Comparison of ENCODE assay signal across 20 cellular contexts in the genomic region with DNA sequence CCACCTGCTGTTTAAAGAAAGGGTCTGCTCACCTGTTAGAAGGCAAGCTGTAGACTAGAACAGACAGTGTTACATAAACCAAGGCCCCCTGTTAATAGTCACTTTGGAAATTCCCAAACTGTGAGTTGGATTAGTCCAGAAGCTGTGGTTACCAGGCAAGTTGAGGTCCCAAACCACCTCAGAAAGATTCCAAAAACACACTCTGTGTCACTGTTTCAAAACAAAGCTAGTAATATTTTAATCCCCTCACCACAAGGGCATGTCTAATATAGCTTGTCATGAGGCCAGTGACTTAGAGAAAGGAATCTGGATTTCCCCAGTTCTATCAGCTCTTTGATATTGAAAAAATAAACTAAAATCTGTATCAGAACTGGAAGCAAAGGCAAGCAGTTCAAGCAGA.
DNase-seq lines count a peak whose midpoint lies in the region; ATAC-seq and TF ChIP-seq lines count a peak whose summit lies in the region.
"Had no signal": no experiment of that assay in that cellular context is flagged by ENCODE, and none has a peak within 500 bp of the region (broad histone marks: within the 10 kb centered on the region; RNA-seq: fewer than 3 reads in every experiment).

No MANE protein-coding gene starts in this region.

- no peak overlapping the region for H3K4me3 ChIP-seq in brain microvascular endothelial cell (ENCODE audit: low read depth, low read length)
- H3K4me3 ChIP-seq: A549, right atrium auricular region, stomach, vagina had no signal

- TF ChIP-seq CTCF in brain microvascular endothelial cell (IDR thresholded peaks at IDR 0.05; ENCODE audit: low read depth, low read length, missing control alignments) = no peak

- H3K27me3 ChIP-seq in brain microvascular endothelial cell (replicated peaks) = no peaks in the 10 kb centered on the region
- H3K27me3 ChIP-seq: right atrium auricular region, stomach, vagina had no signal

- H3K27ac ChIP-seq in brain microvascular endothelial cell = peak overlapping the region; percentile 54
- H3K27ac ChIP-seq: A549, right atrium auricular region, stomach, vagina had no signal

- no peaks in the 10 kb centered on the region for H3K36me3 ChIP-seq in brain microvascular endothelial cell (replicated peaks)
- H3K36me3 ChIP-seq: right atrium auricular region, stomach, vagina had no signal

- DNase-seq in AG08395 (ENCODE audit: low spot score) (peak; percentile 55), HS-5 (ENCODE audit: low read depth) (peak; percentile 37), brain microvascular endothelial cell (peak; percentile 59), kidney glomerular epithelial cell (lab: John Stamatoyannopoulos, UW) (peak; percentile 48), HT-29 (ENCODE audit: low spot score) (no peak), cerebellar nuclear complex (lab: John Stamatoyannopoulos, UW) (no peak), SKM-1 (lab: John Stamatoyannopoulos, UW; ENCODE audit: unreplicated experiment) (no peak)
- DNase-seq: activated CD4-positive, CD25-positive, alpha-beta regulatory T cell treated with anti-CD3 and anti-CD28 coated beads, Interleukin-2, amount 50 U/mL, for 72 hours; amniotic stem cell; glutamatergic neuron; islet precursor cell; MV-4-11; NCI-H2029 treated with DMSO at 0.1 percent for 48 hours; SIG-M5; stimulated activated CD4-positive, alpha-beta T cell treated with anti-CD3 and anti-CD28 coated beads, Interleukin-1b, Interleukin-23, amount 100 ng/mL, for 48 hours; stomach had no signal

- in situ Hi-C loops in brain microvascular endothelial cell (cut with HindIII; ENCODE audit: low pct_ligation_motif_present, low sequenced_read_pairs) = no loop called here

- ATAC-seq in GM21526 (IDR thresholded peaks at IDR 0.05; ENCODE audit: low FRiP score, unreplicated experiment) = no peak
- ATAC-seq: A549 had no signal

Comparison
In these comparisons a context has a peak if more than half of its experiments do, and no peak if none do; other contexts are left out.
1. DNase-seq: peak in AG08395 (single experiment), HS-5 (single experiment), brain microvascular endothelial cell (single experiment) and kidney glomerular epithelial cell (single experiment); none in HT-29 (single experiment), cerebellar nuclear complex (0 of 2) and SKM-1 (single experiment).